ENCODE assay signal across 8 cellular contexts in the genomic region with DNA sequence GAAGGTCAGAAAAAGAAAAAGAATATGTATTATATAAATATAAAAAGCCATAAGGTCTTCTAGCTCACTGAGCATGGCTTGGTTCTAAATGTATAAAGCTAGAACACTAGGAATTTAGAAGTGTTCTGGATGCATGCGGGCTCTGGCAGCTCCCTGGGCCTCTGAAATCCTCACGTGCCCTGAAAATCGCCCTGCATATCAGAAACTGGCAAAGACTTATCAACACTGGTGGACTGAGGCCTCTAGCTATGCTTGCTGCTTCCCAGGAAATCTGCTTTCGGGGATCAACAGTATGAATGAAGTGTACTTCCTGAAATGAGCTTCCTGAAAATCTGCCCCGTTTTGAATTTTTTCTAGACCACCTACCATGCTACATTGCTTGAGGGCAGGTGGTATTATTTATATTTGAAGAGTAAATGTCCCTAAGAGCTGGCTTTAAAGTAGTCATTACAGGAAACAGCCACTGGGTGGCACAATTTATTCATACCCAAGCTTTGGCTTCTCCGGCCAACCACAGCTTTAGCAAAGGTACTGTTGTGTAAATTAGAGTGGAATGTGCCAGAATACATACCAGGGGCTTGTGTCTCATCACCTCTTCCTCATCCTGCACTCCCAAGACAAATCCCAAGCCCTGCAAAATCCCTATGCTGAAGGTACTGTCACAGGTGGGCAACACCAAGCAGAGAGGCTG. TPM values are rescaled to one million over a fixed set of nuclear protein-coding genes. Genes with fewer than 3 reads are reported as not detected.
A peak's percentile ranks its signal among the peaks of the same experiment; 100 is the strongest.
DNase-seq lines count a peak whose midpoint lies in the region; ATAC-seq, FAIRE-seq and TF ChIP-seq lines count a peak whose summit lies in the region.

No MANE protein-coding gene starts in this region.

- intact Hi-C loops in pancreas (cut with DNase I): no loop called here

- ATAC-seq in GM19397 (IDR thresholded peaks at IDR 0.05; ENCODE audit: unreplicated experiment): peak; percentile 74
- ATAC-seq in HG03442 (IDR thresholded peaks at IDR 0.05; ENCODE audit: unreplicated experiment): peak; percentile 75
- ATAC-seq in pancreas: peak; percentile 87 to 97 (median 96)
- ATAC-seq in HG03039 (IDR thresholded peaks at IDR 0.05; ENCODE audit: unreplicated experiment): no peak

- no peak for FAIRE-seq in pancreas (lab: Jason Lieb, UNC)

- peak; percentile 51 to 71 (median 59) for TF ChIP-seq CTCF in pancreas (IDR thresholded peaks at IDR 0.05)

- WGBS in pancreas, 2 donors: 13 to 17% methylated on average over 6 of the region's 6 CpGs

- H3K4me3 ChIP-seq in pancreas: no peak overlapping the region

- peaks cover 0 to 13% (median 2%) of the 10 kb centered on the region in 3 donors for H3K36me3 ChIP-seq in pancreas

- DNase-seq in DMS53 treated with DMSO at 0.1 percent for 48 hours (lab: John Stamatoyannopoulos, UW; ENCODE audit: unreplicated experiment): peak; percentile 30
- peak; percentile 0 for DNase-seq in NCI-H774 (lab: John Stamatoyannopoulos, UW)
- peak; percentile 26 to 39 for DNase-seq in activated T-cell treated with anti-CD3 and anti-CD28 coated beads, Interleukin-2, amount 50 U/mL, for 48 hours
- peak; percentile 76 for DNase-seq in globus pallidus (ENCODE audit: low spot score)
- peak in 3 of 6 donors; percentile 29 to 59 (median 29) for DNase-seq in pancreas

- H3K27me3 ChIP-seq in pancreas: no peaks in the 10 kb centered on the region

- H3K27ac ChIP-seq in pancreas: no peak overlapping the region

- no peaks in the 10 kb centered on the region for H3K4me1 ChIP-seq in pancreas

- no peaks in the 10 kb centered on the region for H3K9me3 ChIP-seq in pancreas

RNA-seq across cellular contexts. Expression of a gene that starts 17.7 kb away (rescaled TPM):
- 10 to 100 TPM; 18.2 to 71.0 (median 33.5) TPM for total RNA-seq in pancreas
- polyA plus RNA-seq in pancreas: 10 to 100 TPM; 17.6 to 22.3 TPM

RNA-seq across cellular contexts. Expression of a gene that starts 34.5 kb away (rescaled TPM):
- 10 to 100 TPM; 18.0 to 47.0 (median 27.7) TPM for total RNA-seq in pancreas
- polyA plus RNA-seq in pancreas: 10 to 100 TPM in 1 of 2 donors, 1 to 10 TPM in 1; 5.5 to 21.2 TPM

RNA-seq across cellular contexts. Expression of a gene that starts 34.5 kb away (rescaled TPM):
- 1 to 10 TPM; 2.8 to 6.7 (median 3.8) TPM for total RNA-seq in pancreas
- under 1 TPM; 0.26 to 0.76 TPM for polyA plus RNA-seq in pancreas
